In the genomic region with DNA sequence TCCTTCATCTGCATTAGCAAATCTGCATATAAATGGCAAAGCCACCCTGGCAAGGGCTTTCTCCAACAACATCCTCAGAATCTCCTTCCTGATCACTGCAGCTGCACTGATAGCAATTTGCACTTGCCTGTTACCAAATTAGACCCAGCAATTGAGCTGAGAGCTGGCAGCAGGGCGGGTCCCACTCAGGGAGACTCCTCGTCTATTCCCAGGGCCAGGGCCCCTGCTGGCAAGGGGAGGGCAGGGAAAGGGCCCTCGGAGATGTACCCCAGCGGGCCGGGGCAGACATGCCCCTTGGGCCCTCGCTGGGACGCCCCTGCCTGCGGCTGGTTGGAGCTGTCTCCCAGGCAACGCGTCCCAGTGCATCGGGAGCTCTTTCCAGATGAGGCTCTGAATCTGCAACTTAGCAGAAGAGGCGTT, we compare ENCODE assay signal across 22 cellular contexts.
DNase-seq lines count a peak whose midpoint lies in the region; FAIRE-seq and TF ChIP-seq lines count a peak whose summit lies in the region.
"Had no signal": no experiment of that assay in that cellular context is flagged by ENCODE, and none has a peak within 500 bp of the region (broad histone marks: within the 10 kb centered on the region; RNA-seq: fewer than 3 reads in every experiment).

No MANE protein-coding gene starts in this region.

- H2BK20ac ChIP-seq in H9 (ENCODE audit: low read depth, low read length, poor library complexity, severe bottlenecking): no peak overlapping the region

- H2AK5ac ChIP-seq in H9 (ENCODE audit: insufficient read length, low read length): no peak overlapping the region

- H4K91ac ChIP-seq in H9 (ENCODE audit: insufficient read length, low read depth, low read length): no peak overlapping the region

- no peaks in the 10 kb centered on the region for H3K27me3 ChIP-seq in H9 (ENCODE audit: insufficient read depth, low read length)
- peaks cover 0 to 54% (median 7%) of the 10 kb centered on the region in 7 donors for H3K27me3 ChIP-seq in spleen (replicated peaks in 1 of 7)

- WGBS in H9 (ENCODE audit: extremely low coverage, insufficient read length, low lambda C conversion rate): no CpG with 5 or more reads among the region's 12 CpGs
- WGBS in spleen, 5 donors: 4 to 9% (median 7%) methylated on average over 11 to 12 of the region's 12 CpGs

- peaks cover 9% of the 10 kb centered on the region; the same call in 1 of the 2 replicates for H3K4me1 ChIP-seq in H9 (ENCODE audit: insufficient read depth, low read length)
- H3K4me1 ChIP-seq in kidney (ENCODE audit: control insufficient read depth in 1 of 2, insufficient read depth in 1 of 2, low read depth in 1 of 2, low read length in 2 of 2): peaks cover 0 to 14% of the 10 kb centered on the region in 2 donors
- peaks cover 0 to 27% (median 15%) of the 10 kb centered on the region in 6 donors for H3K4me1 ChIP-seq in spleen

- no peak overlapping the region for H3K14ac ChIP-seq in H9 (ENCODE audit: insufficient read depth, low read length)

- H4K8ac ChIP-seq in H9 (replicated peaks; ENCODE audit: insufficient read length, low read depth, low read length): no peak overlapping the region

- no peak overlapping the region for H2BK5ac ChIP-seq in H9 (ENCODE audit: insufficient read length, low read length)

- H2AFZ ChIP-seq in H9 (ENCODE audit: low read length): no peak overlapping the region
- H2AFZ ChIP-seq: PC-9 had no signal

- H3K27ac ChIP-seq in H9 (ENCODE audit: insufficient read length, low read depth, low read length): no peak overlapping the region
- no peak overlapping the region for H3K27ac ChIP-seq in kidney (ENCODE audit: low read depth in 2 of 2, low read length in 2 of 2)
- H3K27ac ChIP-seq in spleen: no peak overlapping the region
- H3K27ac ChIP-seq: coronary artery, PC-9, thoracic aorta had no signal

- no peak overlapping the region for H3K4me3 ChIP-seq in kidney (ENCODE audit: low read length in 2 of 2)
- H3K4me3 ChIP-seq in spleen: no peak overlapping the region
- H3K4me3 ChIP-seq: coronary artery, PC-9, thoracic aorta had no signal

- no peaks in the 10 kb centered on the region for H3K79me2 ChIP-seq in H9 (ENCODE audit: insufficient read depth, low read length)

- no peak for TF ChIP-seq CTCF in H9 (conservative IDR thresholded peaks at IDR 0.05)
- no peak for TF ChIP-seq CTCF in kidney (IDR thresholded peaks at IDR 0.05; ENCODE audit: borderline replicate concordance, extremely low read depth, insufficient read depth)
- TF ChIP-seq CTCF in spleen (IDR thresholded peaks at IDR 0.05 in 8 of 11, conservative IDR thresholded peaks at IDR 0.05 in 3 of 11): no peak

- H3K4me2 ChIP-seq in H9 (ENCODE audit: insufficient read depth, insufficient read length, low read length): peak overlapping the region; percentile 14
- H3K4me2 ChIP-seq: PC-9 had no signal

- H3K79me1 ChIP-seq in H9 (ENCODE audit: insufficient read depth, low read depth, low read length, poor library complexity, severe bottlenecking): no peaks in the 10 kb centered on the region

- H3K9ac ChIP-seq in H9 (ENCODE audit: extremely low read depth, insufficient read length, low read length) (no peak overlapping the region), kidney (ENCODE audit: low read length in 2 of 2) (no peak overlapping the region)

- peak overlapping the region; percentile 4 to 38; a peak in 3 of 5 replicates for H3K4me3 Mint-ChIP-seq in H9
- H3K4me3 Mint-ChIP-seq: activated B cell treated with CpG ODN at 0.5 μM for 24 hours; activated CD8-positive, alpha-beta T cell treated with anti-CD3 and anti-CD28 coated beads for 36 hours; activated naive CD8-positive, alpha-beta T cell; activated T-helper 1 cell treated with anti-CD3 and anti-CD28 coated beads, Interleukin-12 subunit alpha, Interleukin-12 subunit beta, Interleukin-2, Interleukin-4 antibody, amounts not matched to agents 30 ng/mL and 10 ng/mL and 1 ng/mL, durations not matched to agents 14 hours and 24 hours and 36 hours; mesothelial cell of epicardium; neural crest cell had no signal

- H4K5ac ChIP-seq in H9 (ENCODE audit: insufficient read length, low read depth, low read length): no peak overlapping the region

- H3K36me3 ChIP-seq in kidney (ENCODE audit: control insufficient read depth in 1 of 2, insufficient read depth in 2 of 2, low read length in 2 of 2): no peaks in the 10 kb centered on the region
- H3K36me3 ChIP-seq in spleen: no peaks in the 10 kb centered on the region
- H3K36me3 ChIP-seq: thoracic aorta had no signal

- no peaks in the 10 kb centered on the region; a peak in 1 of 5 replicates for H3K9me3 Mint-ChIP-seq in H9
- H3K9me3 Mint-ChIP-seq: activated B cell treated with CpG ODN at 0.5 μM for 24 hours; activated CD8-positive, alpha-beta T cell treated with anti-CD3 and anti-CD28 coated beads for 36 hours; activated T-helper 1 cell treated with anti-CD3 and anti-CD28 coated beads, Interleukin-12 subunit alpha, Interleukin-12 subunit beta, Interleukin-2, Interleukin-4 antibody, amounts not matched to agents 30 ng/mL and 10 ng/mL and 1 ng/mL, durations not matched to agents 14 hours and 24 hours and 36 hours; mesothelial cell of epicardium; neural crest cell had no signal

- intact Hi-C loops in kidney (cut with DNase I): no loop called here
- intact Hi-C loops in spleen (cut with DNase I; ENCODE audit: low total_unique reads): no loop called here

- no peak overlapping the region for H2BK12ac ChIP-seq in H9 (ENCODE audit: insufficient read length, low read depth, low read length)

- H4K20me1 ChIP-seq in H9 (ENCODE audit: control insufficient read depth, insufficient read depth, insufficient read length): no peaks in the 10 kb centered on the region

- H2BK120ac ChIP-seq in H9 (ENCODE audit: low read depth, low read length, poor library complexity, severe bottlenecking): no peak overlapping the region

- H3K23me2 ChIP-seq in H9 (ENCODE audit: insufficient read length, low read depth, low read length, poor library complexity, severe bottlenecking): no peaks in the 10 kb centered on the region

- no peak overlapping the region; a peak in 2 of 7 replicates for H3K27ac Mint-ChIP-seq in H9
- H3K27ac Mint-ChIP-seq: activated B cell treated with CpG ODN at 0.5 μM for 24 hours; activated CD8-positive, alpha-beta T cell treated with anti-CD3 and anti-CD28 coated beads for 36 hours; activated naive CD8-positive, alpha-beta T cell; activated T-helper 1 cell treated with anti-CD3 and anti-CD28 coated beads, Interleukin-12 subunit alpha, Interleukin-12 subunit beta, Interleukin-2, Interleukin-4 antibody, amounts not matched to agents 30 ng/mL and 10 ng/mL and 1 ng/mL, durations not matched to agents 14 hours and 24 hours and 36 hours; mesothelial cell of epicardium had no signal

- no peaks in the 10 kb centered on the region; a peak in 1 of 7 replicates for H3K36me3 Mint-ChIP-seq in H9 (ENCODE audit: insufficient read depth in 1 of 3, low read depth in 3 of 3)
- H3K36me3 Mint-ChIP-seq: activated naive CD8-positive, alpha-beta T cell; mesothelial cell of epicardium had no signal

- H3K56ac ChIP-seq in H9 (ENCODE audit: insufficient read length, low read depth, low read length): no peak overlapping the region

- no peak overlapping the region for H3K4ac ChIP-seq in H9 (ENCODE audit: low read depth, low read length)

- no peak overlapping the region for H3K23ac ChIP-seq in H9 (ENCODE audit: insufficient read length, low read depth, low read length)

- no peak for FAIRE-seq in kidney (lab: Jason Lieb, UNC)
- FAIRE-seq: endothelial cell of umbilical vein, G401.6 had no signal

- DNase-seq in H9 (peak; percentile 69), NCI-H748 treated with DMSO at 0.1 percent for 48 hours (lab: John Stamatoyannopoulos, UW) (peak; percentile 7), kidney (peak; percentile 49), spleen (peak; percentile 61), DMS153 treated with DMSO at 0.1 percent for 48 hours (lab: John Stamatoyannopoulos, UW; ENCODE audit: unreplicated experiment) (no peak), SHP77 (lab: John Stamatoyannopoulos, UW) (no peak)
- no peak for DNase-seq in stimulated activated CD8-positive, alpha-beta memory T cell treated with anti-CD3 and anti-CD28 coated beads, Interleukin-4, amount 100 ng/mL, for 48 hours
- DNase-seq: activated B cell treated with CpG ODN at 0.5 μM for 24 hours; activated CD8-positive, alpha-beta T cell treated with anti-CD3 and anti-CD28 coated beads for 36 hours; GOT3; hippocampal formation; Karpas-422; left cardiac atrium; PC-9 had no signal

- H3K9me3 ChIP-seq in H9 (ENCODE audit: control insufficient read depth, low read depth, low read length) (no peaks in the 10 kb centered on the region), kidney (ENCODE audit: control insufficient read depth in 1 of 2, low read length in 2 of 2) (no peaks in the 10 kb centered on the region), spleen (no peaks in the 10 kb centered on the region)
- H3K9me3 ChIP-seq: thoracic aorta had no signal

- H2BK15ac ChIP-seq in H9 (ENCODE audit: low read depth, low read length): no peak overlapping the region

- no peak overlapping the region for H3T11ph ChIP-seq in H9 (ENCODE audit: low read length)

- TF ChIP-seq POLR2A in spleen (IDR thresholded peaks at IDR 0.05): no peak

- no peak overlapping the region for H3K18ac ChIP-seq in H9 (ENCODE audit: insufficient read length, low read depth, low read length)

- peaks cover 33 to 38% of the 10 kb centered on the region in 2 experiments for H3K4me1 Mint-ChIP-seq in H9
- H3K4me1 Mint-ChIP-seq: activated B cell treated with CpG ODN at 0.5 μM for 24 hours had no signal

- H3K27me3 Mint-ChIP-seq in H9 (ENCODE audit: low read depth): peaks cover 11% of the 10 kb centered on the region

Comparison
In these comparisons a context has a peak if more than half of its experiments do, and no peak if none do; other contexts are left out.
1. DNase-seq: peak in H9 (single experiment), NCI-H748 treated with DMSO at 0.1 percent for 48 hours (single experiment), kidney (single experiment) and spleen (single experiment); none in stimulated activated CD8-positive, alpha-beta memory T cell treated with anti-CD3 and anti-CD28 coated beads, Interleukin-4, amount 100 ng/mL, for 48 hours (single experiment), DMS153 treated with DMSO at 0.1 percent for 48 hours (single experiment) and SHP77 (0 of 2).